Comparison of ENCODE assay signal across 8 cellular contexts in genomic region chr7:116138202-116138801, GRCh38.
A peak's percentile ranks its signal among the peaks of the same experiment; 100 is the strongest.
DNase-seq lines count a peak whose midpoint lies in the region; ATAC-seq, FAIRE-seq and TF ChIP-seq lines count a peak whose summit lies in the region.

No MANE protein-coding gene starts in this region.

- no peak overlapping the region for H3K27ac ChIP-seq in breast epithelium
- H3K27ac ChIP-seq in keratinocyte (ENCODE audit: control insufficient read depth, insufficient read depth, low read length) = no peak overlapping the region
- no peak overlapping the region for H3K27ac ChIP-seq in suprapubic skin

- TF ChIP-seq POLR2A in breast epithelium (IDR thresholded peaks at IDR 0.05) (no peak), suprapubic skin (IDR thresholded peaks at IDR 0.05) (no peak)

- H3K4me3 ChIP-seq in breast epithelium (no peak overlapping the region), keratinocyte (ENCODE audit: control insufficient read depth in 2 of 3, extremely low read depth in 1 of 3, insufficient read depth in 2 of 3, low read depth in 1 of 3, low read length in 3 of 3) (no peak overlapping the region), suprapubic skin (no peak overlapping the region)

- H3K4me1 ChIP-seq in breast epithelium (no peaks in the 10 kb centered on the region), keratinocyte (ENCODE audit: control insufficient read depth, extremely low read depth, insufficient read depth, low read length) (peaks cover 16% of the 10 kb centered on the region), suprapubic skin (no peaks in the 10 kb centered on the region)

- intact Hi-C loops in breast epithelium (cut with DNase I; ENCODE audit: low total_unique reads) = no loop called here

- no peaks in the 10 kb centered on the region for H3K79me2 ChIP-seq in keratinocyte (ENCODE audit: control insufficient read depth, insufficient read depth, low read length)

- H3K36me3 ChIP-seq in breast epithelium (no peaks in the 10 kb centered on the region), keratinocyte (ENCODE audit: control insufficient read depth in 2 of 2, extremely low read depth in 1 of 2, insufficient read depth in 2 of 2, low read length in 2 of 2) (no peaks in the 10 kb centered on the region), suprapubic skin (no peaks in the 10 kb centered on the region)

- H3K4me2 ChIP-seq in keratinocyte (ENCODE audit: control insufficient read depth, extremely low read depth, insufficient read depth, low read depth, low read length) = peak overlapping the region; percentile 33

- peak; percentile 98 for FAIRE-seq in keratinocyte (lab: Jason Lieb, UNC)

- TF ChIP-seq CTCF in breast epithelium (IDR thresholded peaks at IDR 0.05) (peak; percentile 35 to 68 (median 57)), keratinocyte (optimal IDR thresholded peaks at IDR 0.05 in 1 of 3, IDR thresholded peaks at IDR 0.05 in 1 of 3, conservative IDR thresholded peaks at IDR 0.05 in 1 of 3; ENCODE audit: extremely low read depth in 1 of 3, insufficient read depth in 2 of 3, low read length in 3 of 3) (peak in 2 of 3 experiments; percentile 65 to 77), suprapubic skin (IDR thresholded peaks at IDR 0.05) (peak; percentile 55)

- peak overlapping the region; percentile 9 for H2AFZ ChIP-seq in keratinocyte (ENCODE audit: control insufficient read depth, low read length)

- dilution Hi-C loops in keratinocyte (cut with MboI; ENCODE audit: extremely low pct_ligation_motif_present, low sequenced_read_pairs) = no loop called here

- TF ChIP-seq EP300 in suprapubic skin (IDR thresholded peaks at IDR 0.05) = no peak

- DNase-seq in NCI-H2107 treated with DMSO at 0.1 percent for 48 hours (lab: John Stamatoyannopoulos, UW; ENCODE audit: unreplicated experiment) = peak; percentile 7
- DNase-seq in NCI-H2107 (lab: John Stamatoyannopoulos, UW) = no peak
- DNase-seq in NCI-H774 (lab: John Stamatoyannopoulos, UW) = peak; percentile 24
- no peak for DNase-seq in breast epithelium (ENCODE audit: low spot score in 2 of 2)
- DNase-seq in keratinocyte (ENCODE audit: low read depth, low spot score) = peak; percentile 21
- DNase-seq in suprapubic skin (ENCODE audit: low spot score in 2 of 2) = no peak

- H3K9me3 ChIP-seq in breast epithelium = no peaks in the 10 kb centered on the region
- H3K9me3 ChIP-seq in keratinocyte (ENCODE audit: control insufficient read depth, low read depth, low read length) = no peaks in the 10 kb centered on the region
- no peaks in the 10 kb centered on the region for H3K9me3 ChIP-seq in suprapubic skin

- no peaks in the 10 kb centered on the region for H3K9me1 ChIP-seq in keratinocyte (ENCODE audit: control insufficient read depth, extremely low read depth, insufficient read depth, low read length)

- H3K9ac ChIP-seq in keratinocyte (ENCODE audit: control insufficient read depth, extremely low read depth, insufficient read depth, low read length) = no peak overlapping the region

- H3K27me3 ChIP-seq in breast epithelium (no peaks in the 10 kb centered on the region), keratinocyte (ENCODE audit: control insufficient read depth, extremely low read depth, insufficient read depth, low read length) (no peaks in the 10 kb centered on the region), suprapubic skin (no peaks in the 10 kb centered on the region)

- H4K20me1 ChIP-seq in keratinocyte (ENCODE audit: control insufficient read depth, extremely low read depth, insufficient read depth, low read length) = no peaks in the 10 kb centered on the region

- 16% methylated on average over 2 of the region's 2 CpGs for WGBS in suprapubic skin

- ATAC-seq in GM19467 (IDR thresholded peaks at IDR 0.05; ENCODE audit: unreplicated experiment) (peak; percentile 94), HG03439 (IDR thresholded peaks at IDR 0.05; ENCODE audit: unreplicated experiment) (peak; percentile 95)

Comparison
In these comparisons a context has a peak if more than half of its experiments do, and no peak if none do; other contexts are left out.
1. DNase-seq: peak in NCI-H2107 treated with DMSO at 0.1 percent for 48 hours (single experiment), NCI-H774 (single experiment) and keratinocyte (single experiment); none in NCI-H2107 (single experiment), breast epithelium (0 of 2) and suprapubic skin (0 of 2).
2. Peak in every context shown above with its lines, with median percentiles within 50 percentile points of each other: CTCF ChIP-seq.